1 cellular context compared by ENCODE assay signal in genomic region chr14:91177073-91177796, GRCh38.
TF ChIP-seq lines count a peak whose summit lies in the region.

No MANE protein-coding gene starts in this region.

TF ChIP-seq in H1, 55 proteins besides CTCF, POLR2A, EP300 and RAD21 (continued from another document):
- TF ChIP-seq CHD7 (IDR thresholded peaks at IDR 0.05; ENCODE audit: insufficient replicate concordance, low read length), result no peak
- TF ChIP-seq TBP (IDR thresholded peaks at IDR 0.05; ENCODE audit: low read depth, low read length), result no peak
- TF ChIP-seq MAX (IDR thresholded peaks at IDR 0.05), result no peak
- TF ChIP-seq SP2 (IDR thresholded peaks at IDR 0.05; ENCODE audit: low read length), result no peak
